8 cellular contexts compared by ENCODE assay signal in the genomic region with DNA sequence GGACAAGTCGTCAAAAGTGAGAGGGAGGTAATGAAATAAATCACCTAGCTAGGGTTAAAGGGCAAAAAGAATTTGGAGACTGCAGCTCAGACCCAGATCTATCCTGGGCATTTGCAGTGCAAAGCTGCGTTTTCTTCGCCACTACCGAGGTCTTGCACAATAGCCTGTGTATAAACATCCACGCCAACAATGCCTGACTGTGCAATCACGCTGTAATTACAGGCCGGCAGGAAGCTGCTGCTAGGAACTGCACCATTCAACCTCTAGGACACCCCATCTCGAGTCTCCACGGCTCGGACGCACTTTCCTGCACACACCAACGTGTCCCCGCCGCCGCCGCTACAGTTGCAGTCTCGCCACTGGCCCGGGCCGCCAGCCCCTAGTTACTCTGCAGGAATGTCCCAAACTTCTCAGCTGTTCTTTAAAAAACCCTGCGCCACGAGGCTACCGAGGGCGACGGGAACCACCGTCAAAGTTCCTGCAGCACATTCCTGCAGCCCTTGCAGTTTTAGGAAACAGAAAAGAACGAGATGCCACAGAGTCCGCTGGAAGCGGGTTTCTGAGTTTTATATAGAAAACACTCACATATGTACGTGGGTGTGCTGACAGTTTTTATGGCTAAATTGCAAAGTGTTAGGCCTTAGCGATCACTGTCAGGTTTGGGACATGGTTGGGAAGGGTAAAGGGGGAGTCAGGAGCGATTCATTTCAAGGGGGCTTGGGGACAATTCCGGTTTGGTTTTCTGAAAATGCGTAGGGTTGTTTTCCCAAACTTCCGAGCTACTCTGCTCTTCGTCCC.
A peak's percentile ranks its signal among the peaks of the same experiment; 100 is the strongest.
DNase-seq lines count a peak whose midpoint lies in the region; ATAC-seq and TF ChIP-seq lines count a peak whose summit lies in the region.

No MANE protein-coding gene starts in this region.

- H4K20me1 ChIP-seq in hepatocyte (ENCODE audit: insufficient read depth, poor library complexity, severe bottlenecking) = no peaks in the 10 kb centered on the region

- peak overlapping the region; percentile 54 for H3K9ac ChIP-seq in rectal smooth muscle tissue (ENCODE audit: low read length)

- ATAC-seq in T-helper 17 cell (peak; percentile 73), HG02642 (IDR thresholded peaks at IDR 0.05; ENCODE audit: poor library complexity, unreplicated experiment) (no peak), HG02610 (IDR thresholded peaks at IDR 0.05; ENCODE audit: unreplicated experiment) (no peak)

- DNase-seq in HuH-7.5 (ENCODE audit: low spot score) (peak; percentile 69), T-helper 17 cell (peak; percentile 42 to 48 (median 47)), astrocyte of the cerebellum (ENCODE audit: low read depth) (peak; percentile 71), hepatocyte (ENCODE audit: low spot score) (peak; percentile 86)

- H3K79me2 ChIP-seq in hepatocyte = peaks cover 58% of the 10 kb centered on the region

- TF ChIP-seq CTCF in GM12875 (IDR thresholded peaks at IDR 0.05; ENCODE audit: borderline replicate concordance, insufficient read depth, low read depth, low read length) (no peak), astrocyte of the cerebellum (IDR thresholded peaks at IDR 0.05; ENCODE audit: low read depth, low read length, missing control alignments) (peak; percentile 27), hepatocyte (IDR thresholded peaks at IDR 0.05; ENCODE audit: poor library complexity) (peak; percentile 3)

- H3K36me3 ChIP-seq in hepatocyte (replicated peaks; ENCODE audit: insufficient read depth, low read depth) (no peaks in the 10 kb centered on the region), rectal smooth muscle tissue (ENCODE audit: control insufficient read depth, insufficient read depth, low read length) (no peaks in the 10 kb centered on the region)

- H3K27me3 ChIP-seq in hepatocyte (no peaks in the 10 kb centered on the region), rectal smooth muscle tissue (ENCODE audit: control insufficient read depth, insufficient read depth, low read length) (no peaks in the 10 kb centered on the region)

- under 1% methylated on average over 35 of the region's 35 CpGs for WGBS in hepatocyte (ENCODE audit: low lambda C conversion rate, missing lambda C conversion rate)

- peak overlapping the region; percentile 79 for H3K4me3 ChIP-seq in GM12875 (ENCODE audit: low read depth, low read length)
- peak overlapping the region; percentile 48 for H3K4me3 ChIP-seq in astrocyte of the cerebellum (ENCODE audit: low read depth, low read length)
- H3K4me3 ChIP-seq in hepatocyte = peak overlapping the region; percentile 71
- H3K4me3 ChIP-seq in rectal smooth muscle tissue (ENCODE audit: low read length) = peak overlapping the region; percentile 81

- H2AFZ ChIP-seq in hepatocyte = peak overlapping the region; percentile 41

- H3K4me3 Mint-ChIP-seq in T-helper 17 cell = peak overlapping the region; percentile 92

- H3K4me1 Mint-ChIP-seq in T-helper 17 cell = peaks cover 60% of the 10 kb centered on the region

- H3K27ac Mint-ChIP-seq in T-helper 17 cell = peak overlapping the region; percentile 95

- peak overlapping the region; percentile 91 for H3K4me2 ChIP-seq in hepatocyte

- H3K27me3 Mint-ChIP-seq in T-helper 17 cell = no peaks in the 10 kb centered on the region

- in situ Hi-C loops in astrocyte of the cerebellum (cut with HindIII; ENCODE audit: low sequenced_read_pairs) = no loop called here

- peaks cover 62% of the 10 kb centered on the region for H3K4me1 ChIP-seq in hepatocyte (ENCODE audit: insufficient read depth)
- H3K4me1 ChIP-seq in rectal smooth muscle tissue (ENCODE audit: control insufficient read depth, insufficient read depth, low read length) = peaks cover 55% of the 10 kb centered on the region

- H3K9me3 ChIP-seq in T-helper 17 cell (ENCODE audit: control insufficient read depth, low read length, poor library complexity, severe bottlenecking) (no peaks in the 10 kb centered on the region), hepatocyte (ENCODE audit: low read depth) (no peaks in the 10 kb centered on the region)

- no peaks in the 10 kb centered on the region for H3K9me2 ChIP-seq in hepatocyte (replicated peaks; ENCODE audit: insufficient read depth)

- no peaks in the 10 kb centered on the region for H3K36me3 Mint-ChIP-seq in T-helper 17 cell (ENCODE audit: low read depth)

- H3K27ac ChIP-seq in hepatocyte (peak overlapping the region; percentile 100), rectal smooth muscle tissue (ENCODE audit: low read depth, low read length) (peak overlapping the region; percentile 97)
